Comparison of ENCODE assay signal across 15 cellular contexts in genomic region chr18:63185979-63186378, GRCh38.
A peak's percentile ranks its signal among the peaks of the same experiment; 100 is the strongest.
DNase-seq lines count a peak whose midpoint lies in the region; ATAC-seq, FAIRE-seq and TF ChIP-seq lines count a peak whose summit lies in the region.
"Had no signal": no experiment of that assay in that cellular context is flagged by ENCODE, and none has a peak within 500 bp of the region (broad histone marks: within the 10 kb centered on the region; RNA-seq: fewer than 3 reads in every experiment).

No MANE protein-coding gene starts in this region.

- FAIRE-seq in small intestine (lab: Jason Lieb, UNC): no peak
- FAIRE-seq: A204.1 had no signal

- no peaks in the 10 kb centered on the region for H3K27me3 ChIP-seq in upper lobe of right lung
- H3K27me3 ChIP-seq in small intestine (ENCODE audit: control insufficient read depth in 2 of 2, insufficient read depth in 2 of 2, low read length in 2 of 2): no peaks in the 10 kb centered on the region
- H3K27me3 ChIP-seq: left lung had no signal

- H3K9me3 Mint-ChIP-seq in mesothelial cell of epicardium: no peaks in the 10 kb centered on the region
- H3K9me3 Mint-ChIP-seq: CD8-positive, alpha-beta memory T cell; HFFc6; neural crest cell had no signal

- H3K4me1 ChIP-seq in upper lobe of right lung: no peaks in the 10 kb centered on the region
- H3K4me1 ChIP-seq in small intestine (ENCODE audit: control insufficient read depth in 2 of 2, insufficient read depth in 1 of 2, low read depth in 1 of 2, low read length in 1 of 2): peaks cover 8 to 19% of the 10 kb centered on the region in 2 donors
- H3K4me1 ChIP-seq: left lung had no signal

- intact Hi-C loops in upper lobe of right lung (cut with DNase I): no loop called here

- peak overlapping the region; percentile 64 for H3K27ac Mint-ChIP-seq in mesothelial cell of epicardium
- H3K27ac Mint-ChIP-seq: HFFc6 had no signal

- peak; percentile 27 for ATAC-seq in GM18868 (IDR thresholded peaks at IDR 0.05; ENCODE audit: unreplicated experiment)
- no peak for ATAC-seq in upper lobe of right lung
- ATAC-seq: left lung had no signal

- no peak overlapping the region for H3K4me3 Mint-ChIP-seq in mesothelial cell of epicardium
- H3K4me3 Mint-ChIP-seq: CD8-positive, alpha-beta memory T cell; HFFc6; neural crest cell had no signal

- H3K36me3 ChIP-seq in SK-N-MC (ENCODE audit: insufficient read depth, low read length) (no peaks in the 10 kb centered on the region), upper lobe of right lung (no peaks in the 10 kb centered on the region), small intestine (ENCODE audit: control insufficient read depth in 2 of 2, insufficient read depth in 2 of 2, low read length in 2 of 2) (no peaks in the 10 kb centered on the region)
- H3K36me3 ChIP-seq: left lung had no signal

- H3K4me3 ChIP-seq in SK-N-MC (peak overlapping the region; percentile 7; the same call in 1 of the 2 replicates), upper lobe of right lung (no peak overlapping the region), small intestine (ENCODE audit: low read depth in 1 of 2, low read length in 2 of 2) (no peak overlapping the region)
- H3K4me3 ChIP-seq: left lung, skin epidermis had no signal

- H3K4me1 Mint-ChIP-seq in mesothelial cell of epicardium: peaks cover 58% of the 10 kb centered on the region

- 37 to 58% (median 54%) methylated on average over 2 of the region's 2 CpGs for WGBS in small intestine, 3 donors

- no peaks in the 10 kb centered on the region for H3K27me3 Mint-ChIP-seq in mesothelial cell of epicardium (ENCODE audit: low read depth)
- H3K27me3 Mint-ChIP-seq: CD8-positive, alpha-beta memory T cell had no signal

- no peak overlapping the region for H3K9ac ChIP-seq in SK-N-MC (ENCODE audit: insufficient read length)

- peak; percentile 20 for DNase-seq in NCI-H2227 treated with DMSO at 0.1 percent for 48 hours (lab: John Stamatoyannopoulos, UW)
- no peak for DNase-seq in NCI-H2227 (lab: John Stamatoyannopoulos, UW; ENCODE audit: unreplicated experiment)
- DNase-seq in SK-N-MC (ENCODE audit: low read depth, low spot score): no peak
- DNase-seq in mesothelial cell of epicardium (ENCODE audit: low spot score in 2 of 2, unreplicated experiment in 2 of 2): no peak
- DNase-seq in stimulated activated CD4-positive, alpha-beta T cell treated with anti-CD3 and anti-CD28 coated beads, Interleukin-12 subunit alpha, Interleukin-12 subunit beta, amount 100 ng/mL, for 4 hours: no peak
- DNase-seq in upper lobe of right lung: no peak
- DNase-seq in small intestine: no peak
- DNase-seq: CD8-positive, alpha-beta memory T cell; HFFc6; left lung; NCI-H1048 had no signal

- no peak for TF ChIP-seq CTCF in mesothelial cell of epicardium (IDR thresholded peaks at IDR 0.05; ENCODE audit: unreplicated experiment)
- TF ChIP-seq CTCF in upper lobe of right lung (IDR thresholded peaks at IDR 0.05): no peak

- H3K27ac ChIP-seq in SK-N-MC: peak overlapping the region; percentile 86
- no peak overlapping the region for H3K27ac ChIP-seq in upper lobe of right lung
- H3K27ac ChIP-seq in small intestine (ENCODE audit: low read depth in 1 of 2, low read length in 1 of 2): no peak overlapping the region
- H3K27ac ChIP-seq: left lung, skin epidermis had no signal

- H3K9me3 ChIP-seq in SK-N-MC (ENCODE audit: low read depth, low read length) (no peaks in the 10 kb centered on the region), upper lobe of right lung (no peaks in the 10 kb centered on the region), small intestine (ENCODE audit: control insufficient read depth, low read depth) (no peaks in the 10 kb centered on the region)
- H3K9me3 ChIP-seq: left lung had no signal

- no peaks in the 10 kb centered on the region for H3K36me3 Mint-ChIP-seq in mesothelial cell of epicardium
